Comparison of ENCODE assay signal across 1 cellular context in the genomic region with DNA sequence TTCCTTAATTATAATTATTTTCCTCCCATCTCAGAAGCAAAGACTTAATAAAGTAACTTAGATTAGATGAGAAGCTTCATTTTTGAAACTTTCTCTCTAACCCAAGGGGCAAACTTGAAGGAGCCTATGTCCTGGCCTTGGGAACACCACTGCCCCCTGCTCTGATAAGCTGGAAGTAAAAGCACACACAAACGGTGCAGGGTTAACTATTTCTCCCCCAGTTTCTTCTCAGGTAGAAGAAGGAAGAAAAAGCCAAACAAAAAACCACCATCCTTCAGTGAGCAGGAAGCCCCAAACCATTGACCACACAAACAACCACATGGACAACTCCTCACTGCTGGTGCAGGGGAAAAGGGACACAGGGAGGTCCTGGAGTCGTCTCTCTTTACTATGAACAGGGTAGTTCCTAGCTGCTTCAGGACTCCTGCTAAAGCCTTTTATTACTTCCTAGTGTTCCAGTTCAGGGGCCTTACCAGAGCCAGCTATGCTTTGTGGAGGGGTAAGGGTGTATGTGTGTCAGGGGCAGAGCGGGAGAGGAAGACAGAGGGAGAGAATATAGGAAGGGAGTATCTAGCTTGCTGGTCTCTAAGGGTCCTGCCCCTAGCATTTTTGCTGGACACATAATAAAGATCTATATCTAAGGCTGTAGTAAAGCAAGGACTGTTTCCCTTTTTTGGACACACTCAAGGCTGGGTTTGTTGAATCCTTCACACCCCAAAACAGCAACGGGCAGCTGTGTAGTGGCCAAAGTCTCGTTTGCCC.
TF ChIP-seq lines count a peak whose summit lies in the region.

No MANE protein-coding gene starts in this region.

TF ChIP-seq in K562, 482 proteins besides CTCF, POLR2A, EP300 and RAD21 (continued from another document):
- TF ChIP-seq, protein P1, sequence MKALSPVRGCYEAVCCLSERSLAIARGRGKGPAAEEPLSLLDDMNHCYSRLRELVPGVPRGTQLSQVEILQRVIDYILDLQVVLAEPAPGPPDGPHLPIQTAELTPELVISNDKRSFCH (CRISPR knock-in tag; IDR thresholded peaks at IDR 0.05) = no peak
- TF ChIP-seq, protein P1 (tag; IDR thresholded peaks at IDR 0.05) = no peak
- TF ChIP-seq BRD4 (IDR thresholded peaks at IDR 0.05) = no peak
- no peak for TF ChIP-seq SAP30 (IDR thresholded peaks at IDR 0.05; ENCODE audit: borderline replicate concordance, insufficient read depth, low read depth, low read length, poor library complexity, severe bottlenecking)
- no peak for TF ChIP-seq MTA2 (IDR thresholded peaks at IDR 0.05; ENCODE audit: low read depth)
- TF ChIP-seq GATA2 (CRISPR knock-in tag; IDR thresholded peaks at IDR 0.05) = no peak
- no peak for TF ChIP-seq RB1 (IDR thresholded peaks at IDR 0.05; ENCODE audit: low read depth)
- TF ChIP-seq KLF13 (tag; IDR thresholded peaks at IDR 0.05; ENCODE audit: borderline replicate concordance, low read depth) = no peak
- no peak for TF ChIP-seq KLF10 (CRISPR knock-in tag; IDR thresholded peaks at IDR 0.05)
